7 cellular contexts compared by ENCODE assay signal in genomic region chr12:106358410-106359241, GRCh38. TPM values are rescaled to one million over a fixed set of nuclear protein-coding genes. Genes with fewer than 3 reads are reported as not detected.
DNase-seq lines count a peak whose midpoint lies in the region; ATAC-seq and TF ChIP-seq lines count a peak whose summit lies in the region.

No MANE protein-coding gene starts in this region.

- ATAC-seq in GM18508 (IDR thresholded peaks at IDR 0.05; ENCODE audit: insufficient read depth, unreplicated experiment) (peak; percentile 3), HG02759 (IDR thresholded peaks at IDR 0.05; ENCODE audit: unreplicated experiment) (peak; percentile 13), right lobe of liver (peak; percentile 23 to 46 (median 32))

- DNase-seq in NOMO-1 (lab: John Stamatoyannopoulos, UW; ENCODE audit: unreplicated experiment in 2 of 2) (peak; percentile 74 to 82), cardiac fibroblast (ENCODE audit: low read depth in 2 of 2) (peak; percentile 78 to 81), right lobe of liver (peak in 2 of 3 donors; percentile 44 to 55), tibial nerve (ENCODE audit: low spot score in 2 of 2) (no peak), occipital lobe (lab: John Stamatoyannopoulos, UW) (no peak)

- intact Hi-C loops in right lobe of liver (cut with DNase I) = no loop called here

- no peaks in the 10 kb centered on the region for H3K36me3 ChIP-seq in right lobe of liver
- no peaks in the 10 kb centered on the region for H3K36me3 ChIP-seq in tibial nerve

- H3K27ac ChIP-seq in right lobe of liver (peak overlapping the region; percentile 88 to 96 (median 94)), tibial nerve (peak overlapping the region; percentile 72 to 94 (median 86))

- TF ChIP-seq POLR2A in right lobe of liver (IDR thresholded peaks at IDR 0.05) = no peak
- no peak for TF ChIP-seq POLR2A in tibial nerve (IDR thresholded peaks at IDR 0.05)

- H3K4me3 ChIP-seq in cardiac fibroblast (replicated peaks in 1 of 2; ENCODE audit: low read depth in 2 of 2, low read length in 2 of 2) = peak overlapping the region; percentile 83 to 93
- peak overlapping the region; percentile 63 to 78 (median 69) for H3K4me3 ChIP-seq in right lobe of liver
- H3K4me3 ChIP-seq in tibial nerve = peak overlapping the region; percentile 44 to 86 (median 77)

- H3K9me3 ChIP-seq in right lobe of liver (no peaks in the 10 kb centered on the region), tibial nerve (no peaks in the 10 kb centered on the region)

- 8% methylated on average over 13 of the region's 17 CpGs for WGBS in right lobe of liver (ENCODE audit: insufficient coverage, low coverage, low lambda C conversion rate, missing lambda C conversion rate)
- WGBS in tibial nerve, 2 donors = 38 to 40% methylated on average over 17 of the region's 17 CpGs

- TF ChIP-seq CTCF in cardiac fibroblast (IDR thresholded peaks at IDR 0.05; ENCODE audit: low read depth, low read length) = no peak
- TF ChIP-seq CTCF in right lobe of liver (IDR thresholded peaks at IDR 0.05) = no peak
- no peak for TF ChIP-seq CTCF in tibial nerve (IDR thresholded peaks at IDR 0.05)

- H3K4me1 ChIP-seq in right lobe of liver (peaks cover 0 to 41% (median 20%) of the 10 kb centered on the region in 4 donors), tibial nerve (peaks cover 0 to 24% (median 6%) of the 10 kb centered on the region in 4 donors)

- H3K27me3 ChIP-seq in right lobe of liver = no peaks in the 10 kb centered on the region
- no peaks in the 10 kb centered on the region for H3K27me3 ChIP-seq in tibial nerve

- TF ChIP-seq EP300 in tibial nerve (IDR thresholded peaks at IDR 0.05) = no peak

RNA-seq across cellular contexts. Expression of gene POLR3B, which starts 1.1 kb away (rescaled TPM):
- total RNA-seq in right lobe of liver = 10 to 100 TPM in 1 of 6 experiments, 1 to 10 TPM in 5; 6.8 to 10.9 (median 8.7) TPM
- total RNA-seq in tibial nerve = 10 to 100 TPM in 1 of 4 donors, 1 to 10 TPM in 3; 6.3 to 21.0 (median 7.7) TPM
- total RNA-seq in occipital lobe = 12.6 TPM

RNA-seq across cellular contexts. Expression of gene TCP11L2, which starts 56.1 kb away (rescaled TPM):
- 10 to 100 TPM in 3 of 6 experiments, 1 to 10 TPM in 3; 7.3 to 14.2 (median 10.5) TPM for total RNA-seq in right lobe of liver
- 10 to 100 TPM; 21.6 to 34.9 (median 29.8) TPM for total RNA-seq in tibial nerve
- 39.8 TPM for total RNA-seq in occipital lobe

Comparison
In these comparisons a context has a peak if more than half of its experiments do, and no peak if none do; other contexts are left out.
1. DNase-seq: peak in NOMO-1 (2 of 2), cardiac fibroblast (2 of 2) and right lobe of liver (2 of 3); none in tibial nerve (0 of 2) and occipital lobe (single experiment).
2. Peak in every context shown above with its lines, with median percentiles within 50 percentile points of each other: ATAC-seq and H3K4me3 ChIP-seq.